ENCODE assay signal across 8 cellular contexts in the genomic region with DNA sequence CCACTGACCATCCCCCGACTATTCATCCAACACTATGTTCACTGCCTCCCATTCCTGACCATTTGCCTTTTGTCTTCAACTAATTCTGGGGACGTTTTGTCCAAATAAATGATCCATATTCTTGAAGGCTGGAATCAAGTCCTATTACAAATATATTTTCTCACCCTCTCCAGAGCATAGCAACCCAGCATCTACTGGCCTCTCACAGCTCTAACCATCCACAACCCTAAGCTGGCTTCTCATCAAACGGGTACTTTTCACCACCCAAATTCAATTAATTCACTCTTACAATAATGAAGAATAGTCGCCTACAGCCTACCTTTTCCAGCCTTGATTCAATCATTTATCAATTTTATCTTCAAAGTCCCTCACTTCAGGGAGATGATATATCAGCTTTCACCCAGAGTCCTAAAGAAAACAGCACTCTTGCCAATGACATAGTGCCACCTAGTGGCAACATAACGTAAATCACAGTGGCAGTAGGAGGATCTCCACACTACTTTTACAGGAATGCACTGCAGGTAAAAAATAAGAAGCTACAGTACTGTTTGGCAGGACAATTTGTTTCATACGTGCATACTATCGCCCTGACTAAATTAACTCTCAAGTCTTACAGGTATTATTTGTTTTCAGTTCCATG. TPM values are rescaled to one million over a fixed set of nuclear protein-coding genes. Genes with fewer than 3 reads are reported as not detected.
DNase-seq lines count a peak whose midpoint lies in the region; ATAC-seq and TF ChIP-seq lines count a peak whose summit lies in the region.
"Not testable (repeated sequence)": the region's sequence is repeated elsewhere in the genome, so short reads cannot be mapped to it uniquely, and the experiment has no call there.

No MANE protein-coding gene starts in this region.

- not testable (repeated sequence) for H3K36me3 ChIP-seq in DND-41 (ENCODE audit: insufficient read depth, low read length); body of pancreas (replicated peaks in 1 of 2; ENCODE audit: insufficient read depth in 1 of 2, low read depth in 2 of 2); naive thymus-derived CD4-positive, alpha-beta T cell (ENCODE audit: control insufficient read depth in 2 of 3, insufficient read depth in 3 of 3, low read length in 3 of 3)

- H3K9me3 ChIP-seq in DND-41 (ENCODE audit: insufficient read depth, low read length, severe bottlenecking); body of pancreas; naive thymus-derived CD4-positive, alpha-beta T cell (ENCODE audit: control insufficient read depth in 2 of 3, low read length in 3 of 3): not testable (repeated sequence)

- H3K27me3 Mint-ChIP-seq in activated CD4-positive, alpha-beta T cell treated with anti-CD3 and anti-CD28 coated beads, Interleukin-2, amount 10 ng/mL, durations not matched to agents 24 days and 14 days; glutamatergic neuron (ENCODE audit: unreplicated experiment); naive thymus-derived CD4-positive, alpha-beta T cell; stimulated activated naive CD8-positive, alpha-beta T cell treated with anti-CD3 and anti-CD28 coated beads, Interleukin-15, amount 100 ng/mL, for 72 hours: not testable (repeated sequence)

- H3K4me1 Mint-ChIP-seq in activated CD4-positive, alpha-beta T cell treated with anti-CD3 and anti-CD28 coated beads, Interleukin-2, amount 10 ng/mL, durations not matched to agents 24 days and 14 days; glutamatergic neuron (ENCODE audit: low read depth, unreplicated experiment); naive thymus-derived CD4-positive, alpha-beta T cell; stimulated activated naive CD8-positive, alpha-beta T cell treated with anti-CD3 and anti-CD28 coated beads, Interleukin-15, amount 100 ng/mL, for 72 hours: not testable (repeated sequence)

- H3K27ac ChIP-seq in DND-41 (ENCODE audit: low read length); body of pancreas; naive thymus-derived CD4-positive, alpha-beta T cell (ENCODE audit: low read depth, low read length): not testable (repeated sequence)

- intact Hi-C loops in activated CD4-positive, alpha-beta T cell treated with anti-CD3 and anti-CD28 coated beads, Interleukin-2, amount 10 ng/mL, durations not matched to agents 24 days and 14 days (cut with micrococcal nuclease); body of pancreas (cut with DNase I); naive thymus-derived CD4-positive, alpha-beta T cell (cut with micrococcal nuclease): not testable (repeated sequence)

- not testable (repeated sequence) for H4K20me1 ChIP-seq in DND-41 (ENCODE audit: insufficient read depth, low read length)

- not testable (repeated sequence) for H3K79me2 ChIP-seq in DND-41 (ENCODE audit: insufficient read depth, low read length)

- H3K4me2 ChIP-seq in DND-41 (ENCODE audit: insufficient read depth, low read length) = not testable (repeated sequence)

- H3K9me3 Mint-ChIP-seq in activated CD4-positive, alpha-beta T cell treated with anti-CD3 and anti-CD28 coated beads, Interleukin-2, amount 10 ng/mL, durations not matched to agents 24 days and 14 days; glutamatergic neuron (ENCODE audit: unreplicated experiment); naive thymus-derived CD4-positive, alpha-beta T cell; stimulated activated naive CD8-positive, alpha-beta T cell treated with anti-CD3 and anti-CD28 coated beads, Interleukin-15, amount 100 ng/mL, for 72 hours: not testable (repeated sequence)

- TF ChIP-seq CTCF in DND-41 (IDR thresholded peaks at IDR 0.05; ENCODE audit: borderline replicate concordance, extremely low read depth, low read length, poor library complexity, severe bottlenecking); body of pancreas (IDR thresholded peaks at IDR 0.05): not testable (repeated sequence)
- peak; percentile 32 for TF ChIP-seq CTCF in glutamatergic neuron (IDR thresholded peaks at IDR 0.05; ENCODE audit: partially characterized antibody, unreplicated experiment)

- H3K9ac ChIP-seq in DND-41 (ENCODE audit: low read depth, low read length) = not testable (repeated sequence)

- H3K27me3 ChIP-seq in DND-41 (ENCODE audit: insufficient read depth, low read length, poor library complexity); body of pancreas; naive thymus-derived CD4-positive, alpha-beta T cell (ENCODE audit: control insufficient read depth in 2 of 2, insufficient read depth in 2 of 2, low read length in 2 of 2): not testable (repeated sequence)

- not testable (repeated sequence) for H3K4me1 ChIP-seq in DND-41 (ENCODE audit: insufficient read depth, low read length); body of pancreas; naive thymus-derived CD4-positive, alpha-beta T cell (ENCODE audit: control insufficient read depth in 2 of 2, insufficient read depth in 2 of 2, low read length in 2 of 2)

- H3K27ac Mint-ChIP-seq in activated CD4-positive, alpha-beta T cell treated with anti-CD3 and anti-CD28 coated beads, Interleukin-2, amount 10 ng/mL, durations not matched to agents 24 days and 14 days; glutamatergic neuron (ENCODE audit: unreplicated experiment); naive thymus-derived CD4-positive, alpha-beta T cell; stimulated activated naive CD8-positive, alpha-beta T cell treated with anti-CD3 and anti-CD28 coated beads, Interleukin-15, amount 100 ng/mL, for 72 hours: not testable (repeated sequence)

- POLR2A ChIA-PET in naive thymus-derived CD4-positive, alpha-beta T cell (lab: Charles Lee) = not testable (repeated sequence)

- TF ChIP-seq POLR2A in body of pancreas (IDR thresholded peaks at IDR 0.05) = not testable (repeated sequence)

- not testable (repeated sequence) for H3K4me3 Mint-ChIP-seq in activated CD4-positive, alpha-beta T cell treated with anti-CD3 and anti-CD28 coated beads, Interleukin-2, amount 10 ng/mL, durations not matched to agents 24 days and 14 days; glutamatergic neuron (ENCODE audit: unreplicated experiment); naive thymus-derived CD4-positive, alpha-beta T cell; stimulated activated naive CD8-positive, alpha-beta T cell treated with anti-CD3 and anti-CD28 coated beads, Interleukin-15, amount 100 ng/mL, for 72 hours

- not testable (repeated sequence) for H3K4me3 ChIP-seq in DND-41 (ENCODE audit: low read depth in 1 of 2, low read length in 2 of 2); body of pancreas; naive thymus-derived CD4-positive, alpha-beta T cell (ENCODE audit: low read length)

- CTCF ChIA-PET in naive thymus-derived CD4-positive, alpha-beta T cell (lab: Charles Lee) = not testable (repeated sequence)

- WGBS in body of pancreas, 2 donors = 29 to 32% methylated on average over 3 of the region's 7 CpGs

- H2AFZ ChIP-seq in DND-41 (ENCODE audit: low read depth, low read length) = not testable (repeated sequence)

- DNase-seq in DND-41 (peak; percentile 5), body of pancreas (peak in 1 of 4 donors; percentile 22)
- peak; percentile 81 for DNase-seq in activated CD4-positive, alpha-beta T cell treated with anti-CD3 and anti-CD28 coated beads, Interleukin-2, amount 10 ng/mL, durations not matched to agents 24 days and 14 days
- not testable (repeated sequence) for DNase-seq in glutamatergic neuron
- peak in 5 of 9 donors; percentile 2 to 48 (median 23) for DNase-seq in naive thymus-derived CD4-positive, alpha-beta T cell
- peak in 1 of 2 donors; percentile 28 for DNase-seq in stimulated activated naive CD8-positive, alpha-beta T cell treated with anti-CD3 and anti-CD28 coated beads, Interleukin-15, amount 100 ng/mL, for 72 hours

- ATAC-seq in DND-41 (ENCODE audit: insufficient read depth, low read depth) = peak; percentile 76
- ATAC-seq in GM21723 (IDR thresholded peaks at IDR 0.05; ENCODE audit: unreplicated experiment) = peak; percentile 52
- ATAC-seq in HG03378 (IDR thresholded peaks at IDR 0.05; ENCODE audit: unreplicated experiment) = peak; percentile 73
- ATAC-seq in body of pancreas = peak; percentile 65
- peak; percentile 64 for ATAC-seq in naive thymus-derived CD4-positive, alpha-beta T cell
- peak; percentile 76 for ATAC-seq in stimulated activated naive CD8-positive, alpha-beta T cell treated with anti-CD3 and anti-CD28 coated beads, Interleukin-15, amount 100 ng/mL, for 72 hours

- H3K36me3 Mint-ChIP-seq in activated CD4-positive, alpha-beta T cell treated with anti-CD3 and anti-CD28 coated beads, Interleukin-2, amount 10 ng/mL, durations not matched to agents 24 days and 14 days (ENCODE audit: low read depth); glutamatergic neuron (ENCODE audit: unreplicated experiment); naive thymus-derived CD4-positive, alpha-beta T cell: not testable (repeated sequence)

RNA-seq across cellular contexts. Expression of gene RPS17, which starts 37.4 kb away (rescaled TPM):
- 2,675 and 2,728 TPM in 2 replicates for total RNA-seq in activated CD4-positive, alpha-beta T cell treated with anti-CD3 and anti-CD28 coated beads, Interleukin-2, amount 10 ng/mL, durations not matched to agents 24 days and 14 days
- 1,000 to 10,000 TPM in 1 of 2 donors, 100 to 1,000 TPM in 1; 987 to 1,378 TPM for total RNA-seq in body of pancreas
- 874 TPM for total RNA-seq in glutamatergic neuron (ENCODE audit: unreplicated experiment)
- 1,000 to 10,000 TPM; 1,951 to 3,227 (median 2,164) TPM for total RNA-seq in naive thymus-derived CD4-positive, alpha-beta T cell
- 1,000 to 10,000 TPM; 1,555 to 2,061 TPM for polyA plus RNA-seq in naive thymus-derived CD4-positive, alpha-beta T cell
